Comparison of ENCODE assay signal across 1 cellular context in the genomic region with DNA sequence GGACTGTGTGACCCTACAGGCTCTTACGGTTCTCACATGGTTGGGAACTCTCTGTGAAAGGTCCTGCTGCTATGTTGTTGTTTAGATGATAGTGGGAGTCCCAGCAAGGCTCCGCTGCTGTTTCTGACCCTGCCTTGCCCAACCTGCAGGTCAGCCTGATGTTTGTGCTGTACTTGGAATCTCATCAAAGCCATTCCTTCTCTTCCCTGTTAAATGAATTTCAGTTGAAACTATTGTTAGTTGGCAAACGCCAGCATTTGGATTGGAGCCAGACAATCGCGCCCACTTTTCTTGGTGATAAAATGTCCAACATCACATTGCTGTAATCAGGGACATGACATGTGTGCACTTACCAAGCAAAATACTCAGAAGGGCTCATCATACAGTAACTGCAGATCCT.
TF ChIP-seq lines count a peak whose summit lies in the region.

No MANE protein-coding gene starts in this region.

TF ChIP-seq in IMR-90, 13 proteins besides CTCF, POLR2A, EP300 and RAD21:
- no peak for TF ChIP-seq MXI1 (IDR thresholded peaks at IDR 0.05; ENCODE audit: borderline replicate concordance, low read depth, low read length)
- TF ChIP-seq, protein P1, sequence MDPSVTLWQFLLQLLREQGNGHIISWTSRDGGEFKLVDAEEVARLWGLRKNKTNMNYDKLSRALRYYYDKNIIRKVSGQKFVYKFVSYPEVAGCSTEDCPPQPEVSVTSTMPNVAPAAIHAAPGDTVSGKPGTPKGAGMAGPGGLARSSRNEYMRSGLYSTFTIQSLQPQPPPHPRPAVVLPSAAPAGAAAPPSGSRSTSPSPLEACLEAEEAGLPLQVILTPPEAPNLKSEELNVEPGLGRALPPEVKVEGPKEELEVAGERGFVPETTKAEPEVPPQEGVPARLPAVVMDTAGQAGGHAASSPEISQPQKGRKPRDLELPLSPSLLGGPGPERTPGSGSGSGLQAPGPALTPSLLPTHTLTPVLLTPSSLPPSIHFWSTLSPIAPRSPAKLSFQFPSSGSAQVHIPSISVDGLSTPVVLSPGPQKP (IDR thresholded peaks at IDR 0.05; ENCODE audit: borderline replicate concordance, low read depth, low read length): no peak
- no peak for TF ChIP-seq NFE2L2 (IDR thresholded peaks at IDR 0.05; ENCODE audit: low read depth, low read length)
